ENCODE assay signal across 11 cellular contexts in genomic region chr11:44939673-44940072, GRCh38. TPM values are rescaled to one million over a fixed set of nuclear protein-coding genes. Genes with fewer than 3 reads are reported as not detected.
A peak's percentile ranks its signal among the peaks of the same experiment; 100 is the strongest.
DNase-seq lines count a peak whose midpoint lies in the region; ATAC-seq, FAIRE-seq and TF ChIP-seq lines count a peak whose summit lies in the region.
"Had no signal": no experiment of that assay in that cellular context is flagged by ENCODE, and none has a peak within 500 bp of the region (broad histone marks: within the 10 kb centered on the region; RNA-seq: fewer than 3 reads in every experiment).

No MANE protein-coding gene starts in this region.

- peak; percentile 87 for ATAC-seq in K562
- ATAC-seq in GM18873 (IDR thresholded peaks at IDR 0.05; ENCODE audit: low FRiP score, unreplicated experiment): no peak

- H3K9me3 Mint-ChIP-seq in activated CD4-positive, alpha-beta T cell treated with anti-CD3 and anti-CD28 coated beads, Interleukin-2, amount 10 ng/mL, durations not matched to agents 7 days and 5 days: no peaks in the 10 kb centered on the region

- CTCF ChIA-PET in K562 (lab: Yijun Ruan, JAX; ENCODE audit: low intra/inter-chr PET ratio): interaction anchor here (1.4 kb wide), 1 partner anchor 166 kb away, joined by 8 read pairs; no protein-coding TSS in a partner anchor
- CTCF ChIA-PET in activated CD4-positive, alpha-beta T cell treated with anti-CD3 and anti-CD28 coated beads, Interleukin-2, amount 10 ng/mL, durations not matched to agents 7 days and 5 days (lab: Charles Lee): interaction anchor here (24.5 kb wide), 1 partner anchor 164 kb away, joined by 441 read pairs; no protein-coding TSS in a partner anchor

- H3K4me3 Mint-ChIP-seq in activated CD4-positive, alpha-beta T cell treated with anti-CD3 and anti-CD28 coated beads, Interleukin-2, amount 10 ng/mL, durations not matched to agents 7 days and 5 days: no peak overlapping the region

- no peaks in the 10 kb centered on the region for H3K27me3 Mint-ChIP-seq in activated CD4-positive, alpha-beta T cell treated with anti-CD3 and anti-CD28 coated beads, Interleukin-2, amount 10 ng/mL, durations not matched to agents 7 days and 5 days

- POLR2A ChIA-PET in K562 (lab: Yijun Ruan, JAX): interaction anchor here (1.0 kb wide), 1 partner anchor 9 kb away, joined by 3 read pairs; no protein-coding TSS in a partner anchor
- POLR2A ChIA-PET in activated CD4-positive, alpha-beta T cell treated with anti-CD3 and anti-CD28 coated beads, Interleukin-2, amount 10 ng/mL, durations not matched to agents 7 days and 5 days (lab: Charles Lee): no interaction called here

- no peaks in the 10 kb centered on the region for H3K9me3 ChIP-seq in Loucy (ENCODE audit: insufficient read depth, low read depth, low read length)
- H3K9me3 ChIP-seq in K562 (replicated peaks; ENCODE audit: control insufficient read depth, insufficient read depth, low read depth, low read length): no peaks in the 10 kb centered on the region
- H3K9me3 ChIP-seq: ovary had no signal

- H3K4me1 ChIP-seq in Loucy (ENCODE audit: insufficient read depth, low read length, poor library complexity, severe bottlenecking) (peaks cover 33% of the 10 kb centered on the region), K562 (replicated peaks in 1 of 2; ENCODE audit: control insufficient read depth in 2 of 2, insufficient read depth in 2 of 2, low read length in 2 of 2) (peaks cover 0 to 11% of the 10 kb centered on the region in 2 experiments; a peak in 2 of 5 replicates)

- no peaks in the 10 kb centered on the region for H3K27me3 ChIP-seq in Loucy (ENCODE audit: insufficient read depth, low read length, poor library complexity, severe bottlenecking)
- H3K27me3 ChIP-seq in K562 (ENCODE audit: control insufficient read depth in 2 of 2, insufficient read depth in 2 of 2, low read length in 2 of 2): peaks cover 0 to 17% of the 10 kb centered on the region in 2 experiments; a peak in 2 of 5 replicates
- H3K27me3 ChIP-seq: ovary had no signal

- H3K36me3 Mint-ChIP-seq in activated CD4-positive, alpha-beta T cell treated with anti-CD3 and anti-CD28 coated beads, Interleukin-2, amount 10 ng/mL, durations not matched to agents 7 days and 5 days (ENCODE audit: low read depth): no peaks in the 10 kb centered on the region

- TF ChIP-seq POLR2A in K562 (conservative IDR thresholded peaks at IDR 0.05) (no peak), H54 (IDR thresholded peaks at IDR 0.05; ENCODE audit: low read depth, low read length) (no peak)

- H3K9me2 ChIP-seq in Loucy (replicated peaks; ENCODE audit: low read depth, low read length): no peaks in the 10 kb centered on the region

- BruUV-seq in K562 (replicated peaks; lab: Mats Ljungman, UMichigan): no TSS peak

- FAIRE-seq in K562 (lab: Jason Lieb, UNC) (peak; percentile 56), H54 (lab: Jason Lieb, UNC) (no peak)

- in situ Hi-C loops in K562 (cut with MboI): no loop called here

- DNase-seq in AG09319 (ENCODE audit: extremely low read depth, low read depth) (no peak), K562 (ENCODE audit: extremely low read depth in 1 of 4, low spot score in 3 of 4) (peak; percentile 58 to 72 (median 65)), left kidney (ENCODE audit: low read depth, low spot score) (peak; percentile 68), NCI-H2171 treated with DMSO at 0.1 percent for 48 hours (lab: John Stamatoyannopoulos, UW) (no peak), H54 (ENCODE audit: insufficient read length, low spot score) (no peak)
- DNase-seq in activated CD4-positive, alpha-beta T cell treated with anti-CD3 and anti-CD28 coated beads, Interleukin-2, amount 10 ng/mL, durations not matched to agents 7 days and 5 days: no peak
- DNase-seq: C1 segment of cervical spinal cord, NCI-H526, ovary had no signal

- no peak overlapping the region for H3K9ac ChIP-seq in Loucy (ENCODE audit: low read depth, low read length, poor library complexity, severe bottlenecking)
- no peak overlapping the region for H3K9ac ChIP-seq in K562 (ENCODE audit: insufficient read depth in 1 of 2, low read depth in 2 of 2, low read length in 2 of 2)

- no peak overlapping the region for H3K27ac Mint-ChIP-seq in activated CD4-positive, alpha-beta T cell treated with anti-CD3 and anti-CD28 coated beads, Interleukin-2, amount 10 ng/mL, durations not matched to agents 7 days and 5 days

- no peaks in the 10 kb centered on the region for H3K9me1 ChIP-seq in K562 (ENCODE audit: control insufficient read depth, insufficient read depth, low read length)

- H3K36me3 ChIP-seq in Loucy (ENCODE audit: insufficient read depth, low read length) (no peaks in the 10 kb centered on the region), K562 (ENCODE audit: control insufficient read depth, insufficient read depth, low read length) (no peaks in the 10 kb centered on the region)
- H3K36me3 ChIP-seq: ovary had no signal

- WGBS in K562 (ENCODE audit: insufficient coverage, low coverage, missing lambda C conversion rate): 10% methylated on average over 14 of the region's 14 CpGs

- no peaks in the 10 kb centered on the region for H3K79me2 ChIP-seq in Loucy (ENCODE audit: insufficient read depth, low read length)
- H3K79me2 ChIP-seq in K562 (ENCODE audit: control insufficient read depth, insufficient read depth, low read length): no peaks in the 10 kb centered on the region

- peaks cover 8% of the 10 kb centered on the region for H3K4me1 Mint-ChIP-seq in activated CD4-positive, alpha-beta T cell treated with anti-CD3 and anti-CD28 coated beads, Interleukin-2, amount 10 ng/mL, durations not matched to agents 7 days and 5 days

- H4K20me1 ChIP-seq in Loucy (ENCODE audit: insufficient read depth, low read length, poor library complexity, severe bottlenecking) (no peaks in the 10 kb centered on the region), K562 (replicated peaks; ENCODE audit: control insufficient read depth, insufficient read depth, low read length) (0 out of 2 replicates have a peak, but pooled peaks cover 8% of the 10 kb centered on the region)

- TF ChIP-seq CTCF in AG09319 (IDR thresholded peaks at IDR 0.05; ENCODE audit: low read depth, low read length): peak; percentile 24; the same call in 1 of the 2 replicates
- peak; percentile 30; the same call in 1 of the 2 replicates for TF ChIP-seq CTCF in Loucy (conservative IDR thresholded peaks at IDR 0.05; ENCODE audit: low read length)
- TF ChIP-seq CTCF in K562 (IDR thresholded peaks at IDR 0.05 in 2 of 3, conservative IDR thresholded peaks at IDR 0.05 in 1 of 3; ENCODE audit: insufficient read depth in 2 of 3, low read depth in 1 of 3, low read length in 3 of 3): peak; percentile 51 to 69 (median 55)

- H3K4me2 ChIP-seq in Loucy (ENCODE audit: low read depth, low read length, poor library complexity, severe bottlenecking): no peak overlapping the region
- peak overlapping the region; percentile 1 for H3K4me2 ChIP-seq in K562 (ENCODE audit: insufficient read depth, low read length)

- intact Hi-C loops in K562 (cut with micrococcal nuclease): loop anchor here (5.0 to 10.0 kb wide), 3 partner anchors 38 to 393 kb away; no protein-coding TSS in a partner anchor

- H3K4me3 ChIP-seq in Loucy (ENCODE audit: low read length, poor library complexity, severe bottlenecking) (no peak overlapping the region), K562 (no peak overlapping the region)
- H3K4me3 ChIP-seq: ovary had no signal

- H2AFZ ChIP-seq in Loucy (ENCODE audit: low read length) (no peak overlapping the region), K562 (ENCODE audit: low read depth, low read length) (peak overlapping the region; percentile 63; the same call in 1 of the 2 replicates)

- no peaks in the 10 kb centered on the region for H3F3A ChIP-seq in Loucy (ENCODE audit: low read depth)

- TF ChIP-seq RAD21 in K562 (CRISPR knock-in tag; conservative IDR thresholded peaks at IDR 0.05 in 1 of 2, IDR thresholded peaks at IDR 0.05 in 1 of 2): no peak

- TF ChIP-seq EP300 in K562 (IDR thresholded peaks at IDR 0.05; ENCODE audit: low read length): no peak

- H3K27ac ChIP-seq in K562 (ENCODE audit: extremely low read depth, low read depth, low read length): no peak overlapping the region
- H3K27ac ChIP-seq: ovary had no signal

TF ChIP-seq in K562, 482 proteins besides CTCF, POLR2A, EP300 and RAD21 (continues in another document):
- 0 out of 2 replicates have a peak, but pooled peaks have one; percentile 18 for TF ChIP-seq CTBP1 (IDR thresholded peaks at IDR 0.05; ENCODE audit: borderline replicate concordance)

RNA-seq across cellular contexts. Expression of gene TP53I11, which starts 11.0 kb away (rescaled TPM):
- 2.5 and 10.1 TPM in 2 replicates for total RNA-seq in K562 (2011; cell fraction: chromatin; rRNA removed; ENCODE audit: low replicate concordance)
- 2.9 and 5.0 TPM in 2 replicates for total RNA-seq in K562 (2011; cell fraction: nucleolus; rRNA removed)
- 4.4 and 8.5 TPM in 2 replicates for total RNA-seq in K562 (2011; cell fraction: nucleoplasm; rRNA removed)
- total RNA-seq in K562 (2014; rRNA removed) (0.82 and 1.2 TPM in 2 replicates), K562 (2014; rRNA removed; fragmentation: Illumina TruSeq; extraction: Trizol) (0.25 and 0.32 TPM in 2 replicates), K562 (2015; rRNA removed; fragmentation: Illumina TruSeq; extraction: Trizol) (0.14 and 0.45 TPM in 2 replicates), K562 (2021) (1.4 TPM in 2 replicates)
- polyA plus RNA-seq in K562 (2011; rRNA removed) (2.5 and 3.0 TPM in 2 replicates), K562 (2014; fragmentation: Illumina TruSeq; extraction: Trizol) (0.70 and 1.3 TPM in 2 replicates), K562 (2014; fragmentation: Nextera tagmentation; extraction: Ambion mirVana) (not detected), K562 (2014; rRNA removed) (0.70 and 2.5 TPM in 2 replicates)
- polyA plus RNA-seq in K562 (2011; cell fraction: cytosol; rRNA removed): 4.0 and 5.6 TPM in 2 replicates
- 7.9 and 11.7 TPM in 2 replicates for polyA plus RNA-seq in K562 (2011; cell fraction: nucleus; rRNA removed)
- polyA plus RNA-seq in K562 (2012): 1.1 and 1.4 TPM in 2 replicates
- polyA minus RNA-seq in K562 (2011; rRNA and poly(A)+ RNA removed): 2.3 and 3.0 TPM in 2 replicates
- polyA minus RNA-seq in K562 (2011; cell fraction: cytosol; rRNA and poly(A)+ RNA removed): 3.3 and 5.7 TPM in 2 replicates
- polyA minus RNA-seq in K562 (2011; cell fraction: nucleus; rRNA and poly(A)+ RNA removed): 9.4 and 11.0 TPM in 2 replicates
- total RNA-seq in activated CD4-positive, alpha-beta T cell treated with anti-CD3 and anti-CD28 coated beads, Interleukin-2, amount 10 ng/mL, durations not matched to agents 7 days and 5 days: 1 to 10 TPM in 1 of 2 experiments, under 1 TPM in 1; 0.67 to 1.4 TPM

Comparison
In these comparisons a context has a peak if more than half of its experiments do, and no peak if none do; other contexts are left out.
1. DNase-seq: peak in K562 (4 of 4) and left kidney (single experiment); none in AG09319 (single experiment), NCI-H2171 treated with DMSO at 0.1 percent for 48 hours (single experiment), activated CD4-positive, alpha-beta T cell treated with anti-CD3 and anti-CD28 coated beads, Interleukin-2, amount 10 ng/mL, durations not matched to agents 7 days and 5 days (single experiment) and H54 (single experiment).
2. Peak in every context shown above with its lines, with median percentiles within 50 percentile points of each other: CTCF ChIP-seq.